In the genomic region with DNA sequence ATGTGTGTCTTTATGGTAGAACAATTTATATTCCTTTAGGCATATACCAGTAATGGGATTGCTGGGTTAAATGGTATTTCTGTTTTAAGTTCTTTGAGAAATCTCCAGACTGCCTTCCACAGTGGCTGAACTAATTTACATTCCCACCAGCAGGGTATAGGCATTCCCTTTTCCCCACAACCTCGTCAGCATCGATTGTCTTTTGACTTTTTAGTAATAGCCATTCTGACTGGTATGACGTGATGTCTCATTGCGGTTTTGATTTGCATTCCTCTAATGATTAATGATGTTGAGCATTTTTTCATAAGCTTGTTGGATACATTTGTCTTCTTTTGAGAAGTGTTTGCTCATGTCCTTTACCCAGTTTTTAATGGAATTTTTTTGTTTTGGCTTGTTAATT, we compare ENCODE assay signal across 1 cellular context.
TF ChIP-seq lines count a peak whose summit lies in the region.

No MANE protein-coding gene starts in this region.

TF ChIP-seq in A549, 52 proteins besides CTCF, POLR2A, EP300 and RAD21:
- TF ChIP-seq ZC3H11A (IDR thresholded peaks at IDR 0.05) (no peak), CHD2 (IDR thresholded peaks at IDR 0.05; ENCODE audit: low read length, partially characterized antibody) (no peak), KDM5A (IDR thresholded peaks at IDR 0.05) (no peak)
